In genomic region chr15:21979960-21980359, GRCh38 we compare ENCODE assay signal across 5 cellular contexts.
DNase-seq lines count a peak whose midpoint lies in the region; ATAC-seq, FAIRE-seq and TF ChIP-seq lines count a peak whose summit lies in the region.
"Not testable (repeated sequence)": the region's sequence is repeated elsewhere in the genome, so short reads cannot be mapped to it uniquely, and the experiment has no call there.

No MANE protein-coding gene starts in this region.

- not testable (repeated sequence) for H3K27ac ChIP-seq in RWPE2 (ENCODE audit: poor library complexity, severe bottlenecking); small intestine (ENCODE audit: low read depth in 1 of 2, low read length in 1 of 2)

- not testable (repeated sequence) for TF ChIP-seq CTCF in RWPE2 (IDR thresholded peaks at IDR 0.05; ENCODE audit: poor library complexity, severe bottlenecking)

- H3K9me3 ChIP-seq in RWPE2 (ENCODE audit: severe bottlenecking); small intestine (ENCODE audit: control insufficient read depth, low read depth): not testable (repeated sequence)

- peak; percentile 75 for ATAC-seq in RWPE2 (ENCODE audit: low read depth)
- ATAC-seq in activated CD4-positive, alpha-beta T cell treated with anti-CD3 and anti-CD28 coated beads for 36 hours, result peak; percentile 66

- not testable (repeated sequence) for H3K4me1 Mint-ChIP-seq in activated CD4-positive, alpha-beta T cell treated with anti-CD3 and anti-CD28 coated beads for 36 hours

- DNase-seq in RWPE2 (ENCODE audit: low spot score); activated CD4-positive, alpha-beta T cell treated with anti-CD3 and anti-CD28 coated beads for 36 hours; frontal cortex (ENCODE audit: low spot score in 2 of 2); small intestine: not testable (repeated sequence)

- no CpG with 5 or more reads among the region's 2 CpGs for WGBS in small intestine, 3 donors

- not testable (repeated sequence) for H3K27me3 ChIP-seq in RWPE2 (ENCODE audit: insufficient read depth, poor library complexity, severe bottlenecking); small intestine (ENCODE audit: control insufficient read depth in 2 of 2, insufficient read depth in 2 of 2, low read length in 2 of 2)

- not testable (repeated sequence) for H3K36me3 Mint-ChIP-seq in activated CD4-positive, alpha-beta T cell treated with anti-CD3 and anti-CD28 coated beads for 36 hours (ENCODE audit: low read depth)

- intact Hi-C loops in activated CD4-positive, alpha-beta T cell treated with anti-CD3 and anti-CD28 coated beads for 36 hours (cut with DNase I, micrococcal nuclease), result not testable (repeated sequence)

- H3K4me1 ChIP-seq in RWPE2 (ENCODE audit: insufficient read depth, poor library complexity, severe bottlenecking); small intestine (ENCODE audit: control insufficient read depth in 2 of 2, insufficient read depth in 1 of 2, low read depth in 1 of 2, low read length in 1 of 2): not testable (repeated sequence)

- not testable (repeated sequence) for H3K4me3 Mint-ChIP-seq in activated CD4-positive, alpha-beta T cell treated with anti-CD3 and anti-CD28 coated beads for 36 hours

- H3K9me3 Mint-ChIP-seq in activated CD4-positive, alpha-beta T cell treated with anti-CD3 and anti-CD28 coated beads for 36 hours (ENCODE audit: low read depth), result not testable (repeated sequence)

- not testable (repeated sequence) for H3K4me3 ChIP-seq in RWPE2 (ENCODE audit: severe bottlenecking); small intestine (ENCODE audit: low read depth in 1 of 2, low read length in 2 of 2)

- not testable (repeated sequence) for H3K27ac Mint-ChIP-seq in activated CD4-positive, alpha-beta T cell treated with anti-CD3 and anti-CD28 coated beads for 36 hours

- FAIRE-seq in endometrium (lab: Jason Lieb, UNC), result peak; percentile 96
- peak; percentile 97 for FAIRE-seq in frontal cortex (lab: Jason Lieb, UNC)
- FAIRE-seq in small intestine (lab: Jason Lieb, UNC), result peak; percentile 82

- POLR2A ChIA-PET in activated CD4-positive, alpha-beta T cell treated with anti-CD3 and anti-CD28 coated beads for 36 hours (lab: Charles Lee), result not testable (repeated sequence)

- CTCF ChIA-PET in activated CD4-positive, alpha-beta T cell treated with anti-CD3 and anti-CD28 coated beads for 36 hours (lab: Charles Lee), result not testable (repeated sequence)

- H3K36me3 ChIP-seq in RWPE2 (ENCODE audit: low read depth); small intestine (ENCODE audit: control insufficient read depth in 2 of 2, insufficient read depth in 2 of 2, low read length in 2 of 2): not testable (repeated sequence)

- not testable (repeated sequence) for H3K27me3 Mint-ChIP-seq in activated CD4-positive, alpha-beta T cell treated with anti-CD3 and anti-CD28 coated beads for 36 hours
